ENCODE assay signal across 8 cellular contexts in genomic region chr2:55111570-55112228, GRCh38.
DNase-seq lines count a peak whose midpoint lies in the region; ATAC-seq and TF ChIP-seq lines count a peak whose summit lies in the region.

No MANE protein-coding gene starts in this region.

- no peak overlapping the region for H3K18ac ChIP-seq in H9 (ENCODE audit: insufficient read length, low read depth, low read length)

- ATAC-seq in thoracic aorta (ENCODE audit: insufficient number of reproducible peaks, low FRiP score, low read depth) (peak; percentile 77), GM21381 (IDR thresholded peaks at IDR 0.05; ENCODE audit: unreplicated experiment) (no peak), GM18858 (IDR thresholded peaks at IDR 0.05; ENCODE audit: unreplicated experiment) (no peak)

- peak; percentile 70 for DNase-seq in H9
- peak; percentile 74 for DNase-seq in NCI-H748 (lab: John Stamatoyannopoulos, UW; ENCODE audit: unreplicated experiment)
- DNase-seq in thoracic aorta (ENCODE audit: low spot score), result peak; percentile 53
- no peak for DNase-seq in mesenteric fat pad (ENCODE audit: low spot score)

- no peak overlapping the region for H3K23ac ChIP-seq in H9 (ENCODE audit: insufficient read length, low read depth, low read length)

- H3K4me1 Mint-ChIP-seq in H9, result peaks cover 19 to 21% of the 10 kb centered on the region in 2 experiments

- no peaks in the 10 kb centered on the region; a peak in 1 of 7 replicates for H3K36me3 Mint-ChIP-seq in H9 (ENCODE audit: insufficient read depth in 1 of 3, low read depth in 3 of 3)

- no peaks in the 10 kb centered on the region for H3K79me2 ChIP-seq in H9 (ENCODE audit: insufficient read depth, low read length)

- H3K4me1 ChIP-seq in H9 (ENCODE audit: insufficient read depth, low read length), result peaks cover 6% of the 10 kb centered on the region; the same call in 1 of the 2 replicates
- H3K4me1 ChIP-seq in liver (ENCODE audit: control insufficient read depth in 4 of 4, insufficient read depth in 4 of 4, low read length in 3 of 4), result no peaks in the 10 kb centered on the region
- H3K4me1 ChIP-seq in thoracic aorta (ENCODE audit: control insufficient read depth in 1 of 2, low read depth in 2 of 2), result peaks cover 28 to 61% of the 10 kb centered on the region in 2 donors

- TF ChIP-seq CTCF in H9 (conservative IDR thresholded peaks at IDR 0.05) (no peak), liver (IDR thresholded peaks at IDR 0.05; ENCODE audit: low read depth, low read length, missing input control) (no peak), thoracic aorta (IDR thresholded peaks at IDR 0.05) (no peak)

- no peaks in the 10 kb centered on the region for H3K27me3 ChIP-seq in H9 (ENCODE audit: insufficient read depth, low read length)
- H3K27me3 ChIP-seq in liver (ENCODE audit: control insufficient read depth in 4 of 4, insufficient read depth in 4 of 4, low read length in 3 of 4), result no peaks in the 10 kb centered on the region
- H3K27me3 ChIP-seq in thoracic aorta (replicated peaks; ENCODE audit: insufficient read depth), result no peaks in the 10 kb centered on the region

- H4K91ac ChIP-seq in H9 (ENCODE audit: insufficient read length, low read depth, low read length), result no peak overlapping the region

- H3K4me2 ChIP-seq in H9 (ENCODE audit: insufficient read depth, insufficient read length, low read length), result no peak overlapping the region

- H3K27me3 Mint-ChIP-seq in H9 (ENCODE audit: low read depth), result peaks cover 1% of the 10 kb centered on the region; the same call in 1 of the 2 replicates

- no peak overlapping the region for H3T11ph ChIP-seq in H9 (ENCODE audit: low read length)

- H3K4ac ChIP-seq in H9 (ENCODE audit: low read depth, low read length), result no peak overlapping the region

- H2BK12ac ChIP-seq in H9 (ENCODE audit: insufficient read length, low read depth, low read length), result no peak overlapping the region

- H3K79me1 ChIP-seq in H9 (ENCODE audit: insufficient read depth, low read depth, low read length, poor library complexity, severe bottlenecking), result no peaks in the 10 kb centered on the region

- no peak overlapping the region for H2BK15ac ChIP-seq in H9 (ENCODE audit: low read depth, low read length)

- H3K4me3 Mint-ChIP-seq in H9, result no peak overlapping the region

- H2AFZ ChIP-seq in H9 (ENCODE audit: low read length), result peak overlapping the region; percentile 76

- H3K4me3 ChIP-seq in liver (ENCODE audit: low read depth in 1 of 3, low read length in 3 of 3) (no peak overlapping the region), thoracic aorta (peak overlapping the region; percentile 13)

- H3K23me2 ChIP-seq in H9 (ENCODE audit: insufficient read length, low read depth, low read length, poor library complexity, severe bottlenecking), result no peaks in the 10 kb centered on the region

- peak overlapping the region; percentile 74 for H3K14ac ChIP-seq in H9 (ENCODE audit: insufficient read depth, low read length)

- no peak overlapping the region for H2AK5ac ChIP-seq in H9 (ENCODE audit: insufficient read length, low read length)

- H3K9me3 ChIP-seq in H9 (ENCODE audit: control insufficient read depth, low read depth, low read length), result no peaks in the 10 kb centered on the region
- no peaks in the 10 kb centered on the region for H3K9me3 ChIP-seq in liver (ENCODE audit: control insufficient read depth in 4 of 4, low read length in 3 of 4)
- H3K9me3 ChIP-seq in thoracic aorta, result no peaks in the 10 kb centered on the region

- H2BK120ac ChIP-seq in H9 (ENCODE audit: low read depth, low read length, poor library complexity, severe bottlenecking), result no peak overlapping the region

- no peak overlapping the region for H4K5ac ChIP-seq in H9 (ENCODE audit: insufficient read length, low read depth, low read length)

- H4K20me1 ChIP-seq in H9 (ENCODE audit: control insufficient read depth, insufficient read depth, insufficient read length), result no peaks in the 10 kb centered on the region

- no CpG with 5 or more reads among the region's 11 CpGs for WGBS in H9 (ENCODE audit: extremely low coverage, insufficient read length, low lambda C conversion rate)
- WGBS in liver, result 83% methylated on average over 11 of the region's 11 CpGs

- H3K27ac ChIP-seq in H9 (ENCODE audit: insufficient read length, low read depth, low read length) (no peak overlapping the region), cingulate gyrus (ENCODE audit: low read depth, low read length) (peak overlapping the region; percentile 97), liver (ENCODE audit: low read depth in 1 of 2, low read length in 2 of 2) (peak overlapping the region; percentile 36 to 64), thoracic aorta (peak overlapping the region; percentile 82 to 91)

- H3K56ac ChIP-seq in H9 (ENCODE audit: insufficient read length, low read depth, low read length), result no peak overlapping the region

- H2BK20ac ChIP-seq in H9 (ENCODE audit: low read depth, low read length, poor library complexity, severe bottlenecking), result no peak overlapping the region

- no peak overlapping the region for H4K8ac ChIP-seq in H9 (replicated peaks; ENCODE audit: insufficient read length, low read depth, low read length)

- H3K27ac Mint-ChIP-seq in H9, result peak overlapping the region in 2 of 3 experiments; percentile 33 to 58; a peak in 4 of 7 replicates

- H3K9ac ChIP-seq in H9 (ENCODE audit: extremely low read depth, insufficient read length, low read length), result no peak overlapping the region
- H3K9ac ChIP-seq in liver (ENCODE audit: low read depth in 1 of 2, low read length in 2 of 2), result no peak overlapping the region

- H3K36me3 ChIP-seq in liver (ENCODE audit: control insufficient read depth in 4 of 4, insufficient read depth in 3 of 4, low read depth in 1 of 4, low read length in 3 of 4) (no peaks in the 10 kb centered on the region), thoracic aorta (no peaks in the 10 kb centered on the region)

- no peak for TF ChIP-seq RAD21 in liver (IDR thresholded peaks at IDR 0.05)

- H2BK5ac ChIP-seq in H9 (ENCODE audit: insufficient read length, low read length), result no peak overlapping the region

- no peaks in the 10 kb centered on the region for H3K9me3 Mint-ChIP-seq in H9

TF ChIP-seq in liver, 16 proteins besides CTCF, POLR2A, EP300 and RAD21:
- TF ChIP-seq NR2F2 (IDR thresholded peaks at IDR 0.05) (no peak), MAX (IDR thresholded peaks at IDR 0.05) (no peak), ATF3 (IDR thresholded peaks at IDR 0.05) (no peak), HNF4A (conservative IDR thresholded peaks at IDR 0.05) (no peak), YY1 (IDR thresholded peaks at IDR 0.05) (no peak), TAF1 (conservative IDR thresholded peaks at IDR 0.05) (no peak), FOXA1 (IDR thresholded peaks at IDR 0.05) (no peak), JUND (IDR thresholded peaks at IDR 0.05) (no peak), EGR1 (IDR thresholded peaks at IDR 0.05; ENCODE audit: low read depth in 2 of 2) (no peak), HNF4G (IDR thresholded peaks at IDR 0.05) (no peak), FOXA2 (IDR thresholded peaks at IDR 0.05) (no peak), REST (IDR thresholded peaks at IDR 0.05) (no peak), SP1 (IDR thresholded peaks at IDR 0.05) (no peak), ZBTB33 (IDR thresholded peaks at IDR 0.05) (no peak), GABPA (IDR thresholded peaks at IDR 0.05 in 1 of 2, conservative IDR thresholded peaks at IDR 0.05 in 1 of 2) (no peak), RXRA (IDR thresholded peaks at IDR 0.05) (no peak)
